ENCODE assay signal across 1 cellular context in genomic region chr2:20249170-20249569, GRCh38.
A peak's percentile ranks its signal among the peaks of the same experiment; 100 is the strongest.
TF ChIP-seq lines count a peak whose summit lies in the region.

No MANE protein-coding gene starts in this region.

TF ChIP-seq in H1, 55 proteins besides CTCF, POLR2A, EP300 and RAD21:
- TF ChIP-seq BCL11A (IDR thresholded peaks at IDR 0.05; ENCODE audit: low read depth in 2 of 2, low read length in 2 of 2), result no peak
- TF ChIP-seq POLR2AphosphoS5 (IDR thresholded peaks at IDR 0.05; ENCODE audit: low read depth, low read length), result peak; percentile 44; the same call in 1 of the 2 replicates
